In genomic region chr5:173872887-173873286, GRCh38 we compare ENCODE assay signal across 20 cellular contexts. TPM values are rescaled to one million over a fixed set of nuclear protein-coding genes. Genes with fewer than 3 reads are reported as not detected.
DNase-seq lines count a peak whose midpoint lies in the region; ATAC-seq, FAIRE-seq and TF ChIP-seq lines count a peak whose summit lies in the region.
"Had no signal": no experiment of that assay in that cellular context is flagged by ENCODE, and none has a peak within 500 bp of the region (broad histone marks: within the 10 kb centered on the region; RNA-seq: fewer than 3 reads in every experiment).

No MANE protein-coding gene starts in this region.

- DNase-seq in HL-60 (ENCODE audit: low read depth in 1 of 2, low spot score in 1 of 2) (peak in 1 of 2 experiments; percentile 43), endothelial cell of umbilical vein (ENCODE audit: low read depth, low spot score) (no peak), left lung (peak in 1 of 2 donors; percentile 65), AG08396 (ENCODE audit: low spot score) (no peak), RWPE1 (ENCODE audit: low spot score) (no peak), Ammon's horn (ENCODE audit: low spot score) (no peak)
- DNase-seq in activated CD8-positive, alpha-beta T cell treated with anti-CD3 and anti-CD28 coated beads for 36 hours: no peak
- DNase-seq: ACHN; activated CD4-positive, alpha-beta T cell treated with anti-CD3 and anti-CD28 coated beads, Interleukin-2, amount 10 ng/mL, durations not matched to agents 7 days and 5 days; activated CD8-positive, alpha-beta memory T cell treated with anti-CD3 and anti-CD28 coated beads, Interleukin-2, amount 50 U/mL, for 48 hours; activated naive CD8-positive, alpha-beta T cell treated with anti-CD3 and anti-CD28 coated beads, Interleukin-2, amount 50 U/mL, for 24 hours; brain microvascular endothelial cell; colonic mucosa; EL; Kasumi-1; NCI-H1694 treated with DMSO at 0.1 percent for 48 hours; T-cell had no signal

- no peaks in the 10 kb centered on the region for H3K36me3 Mint-ChIP-seq in activated CD8-positive, alpha-beta T cell treated with anti-CD3 and anti-CD28 coated beads for 36 hours (ENCODE audit: low read depth)
- H3K36me3 Mint-ChIP-seq: T-cell had no signal

- H2AFZ ChIP-seq in endothelial cell of umbilical vein (ENCODE audit: low read depth, low read length): peak overlapping the region; percentile 13

- no peaks in the 10 kb centered on the region for H3K27me3 Mint-ChIP-seq in activated CD8-positive, alpha-beta T cell treated with anti-CD3 and anti-CD28 coated beads for 36 hours
- H3K27me3 Mint-ChIP-seq: activated CD4-positive, alpha-beta T cell treated with anti-CD3 and anti-CD28 coated beads, Interleukin-2, amount 10 ng/mL, durations not matched to agents 7 days and 5 days; activated naive CD8-positive, alpha-beta T cell treated with anti-CD3 and anti-CD28 coated beads, Interleukin-2, amount 50 U/mL, for 24 hours had no signal

- H3K4me1 ChIP-seq in endothelial cell of umbilical vein (ENCODE audit: control insufficient read depth, extremely low read depth, insufficient read depth, low read length) (no peaks in the 10 kb centered on the region), left lung (peaks cover 0 to 31% of the 10 kb centered on the region in 2 donors), subcutaneous abdominal adipose tissue (ENCODE audit: control insufficient read depth in 5 of 5, insufficient read depth in 5 of 5, low read length in 5 of 5) (peaks cover 0 to 18% (median 9%) of the 10 kb centered on the region in 5 donors)
- H3K4me1 ChIP-seq: colonic mucosa had no signal

- FAIRE-seq in endothelial cell of umbilical vein (lab: Jason Lieb, UNC): no peak

- no peaks in the 10 kb centered on the region for H3K79me2 ChIP-seq in endothelial cell of umbilical vein (ENCODE audit: control insufficient read depth, insufficient read depth, low read length)

- no peaks in the 10 kb centered on the region for H3K4me1 Mint-ChIP-seq in activated CD8-positive, alpha-beta T cell treated with anti-CD3 and anti-CD28 coated beads for 36 hours (ENCODE audit: low read depth)
- H3K4me1 Mint-ChIP-seq: activated CD4-positive, alpha-beta T cell treated with anti-CD3 and anti-CD28 coated beads, Interleukin-2, amount 10 ng/mL, durations not matched to agents 7 days and 5 days; activated naive CD8-positive, alpha-beta T cell treated with anti-CD3 and anti-CD28 coated beads, Interleukin-2, amount 50 U/mL, for 24 hours; T-cell had no signal

- H3K27ac Mint-ChIP-seq in activated CD8-positive, alpha-beta T cell treated with anti-CD3 and anti-CD28 coated beads for 36 hours: no peak overlapping the region
- H3K27ac Mint-ChIP-seq: activated CD4-positive, alpha-beta T cell treated with anti-CD3 and anti-CD28 coated beads, Interleukin-2, amount 10 ng/mL, durations not matched to agents 7 days and 5 days; activated naive CD8-positive, alpha-beta T cell treated with anti-CD3 and anti-CD28 coated beads, Interleukin-2, amount 50 U/mL, for 24 hours; T-cell had no signal

- CTCF ChIA-PET in endothelial cell of umbilical vein (lab: Charles Lee): interaction anchor here (1.1 to 2.1 kb wide), 3 partner anchors 13 to 86 kb away, joined by 3 to 6 read pairs (median 3); no protein-coding TSS in a partner anchor
- CTCF ChIA-PET in RWPE1 (lab: Yijun Ruan, JAX): interaction anchor here (0.5 to 0.8 kb wide), 2 partner anchors 23 to 69 kb away, joined by 3 to 4 read pairs; no protein-coding TSS in a partner anchor
- CTCF ChIA-PET in activated CD8-positive, alpha-beta T cell treated with anti-CD3 and anti-CD28 coated beads for 36 hours (lab: Charles Lee): interaction anchor here (0.7 kb wide), 1 partner anchor 52 kb away, joined by 3 read pairs; no protein-coding TSS in a partner anchor

- no peaks in the 10 kb centered on the region for H4K20me1 ChIP-seq in endothelial cell of umbilical vein (replicated peaks; ENCODE audit: control insufficient read depth, extremely low read depth, insufficient read depth, low read length)

- H3K9me3 ChIP-seq in endothelial cell of umbilical vein (replicated peaks; ENCODE audit: control insufficient read depth, insufficient read depth, low read length) (no peaks in the 10 kb centered on the region), left lung (no peaks in the 10 kb centered on the region), subcutaneous abdominal adipose tissue (ENCODE audit: control insufficient read depth in 5 of 5, low read length in 5 of 5) (no peaks in the 10 kb centered on the region)
- H3K9me3 ChIP-seq: colonic mucosa had no signal

- intact Hi-C loops in endothelial cell of umbilical vein (cut with micrococcal nuclease) (no loop called here), left lung (cut with DNase I) (no loop called here)
- intact Hi-C loops in activated CD8-positive, alpha-beta T cell treated with anti-CD3 and anti-CD28 coated beads for 36 hours (cut with micrococcal nuclease): no loop called here

- no peak for TF ChIP-seq POLR2A in endothelial cell of umbilical vein (IDR thresholded peaks at IDR 0.05; ENCODE audit: low read depth, low read length)

- no peaks in the 10 kb centered on the region for H3K36me3 ChIP-seq in endothelial cell of umbilical vein (ENCODE audit: control insufficient read depth in 2 of 2, extremely low read depth in 1 of 2, insufficient read depth in 2 of 2, low read length in 2 of 2)
- no peaks in the 10 kb centered on the region for H3K36me3 ChIP-seq in left lung
- no peaks in the 10 kb centered on the region for H3K36me3 ChIP-seq in subcutaneous abdominal adipose tissue (ENCODE audit: control insufficient read depth in 5 of 5, insufficient read depth in 5 of 5, low read length in 5 of 5)
- H3K36me3 ChIP-seq: brain microvascular endothelial cell, colonic mucosa had no signal

- POLR2A ChIA-PET in endothelial cell of umbilical vein (lab: Charles Lee) (no interaction called here), RWPE1 (lab: Yijun Ruan, JAX; ENCODE audit: low non-redundant PET) (no interaction called here)
- POLR2A ChIA-PET in activated CD8-positive, alpha-beta T cell treated with anti-CD3 and anti-CD28 coated beads for 36 hours (lab: Charles Lee): no interaction called here

- no peak overlapping the region for H3K4me3 Mint-ChIP-seq in activated CD8-positive, alpha-beta T cell treated with anti-CD3 and anti-CD28 coated beads for 36 hours
- H3K4me3 Mint-ChIP-seq: activated CD4-positive, alpha-beta T cell treated with anti-CD3 and anti-CD28 coated beads, Interleukin-2, amount 10 ng/mL, durations not matched to agents 7 days and 5 days; activated naive CD8-positive, alpha-beta T cell treated with anti-CD3 and anti-CD28 coated beads, Interleukin-2, amount 50 U/mL, for 24 hours; T-cell had no signal

- ATAC-seq in left lung: peak; percentile 59
- no peak for ATAC-seq in activated CD8-positive, alpha-beta T cell treated with anti-CD3 and anti-CD28 coated beads for 36 hours
- ATAC-seq: activated naive CD8-positive, alpha-beta T cell treated with anti-CD3 and anti-CD28 coated beads, Interleukin-2, amount 50 U/mL, for 24 hours; PC-3; T-cell had no signal

- no TSS peak for BruUV-seq in endothelial cell of umbilical vein (replicated peaks; lab: Mats Ljungman, UMichigan)

- TF ChIP-seq CTCF in HL-60 (IDR thresholded peaks at IDR 0.05; ENCODE audit: insufficient read depth, low read length) (no peak), endothelial cell of umbilical vein (IDR thresholded peaks at IDR 0.05; ENCODE audit: extremely low read depth in 1 of 2, insufficient read depth in 1 of 2, low read depth in 1 of 2, low read length in 2 of 2) (no peak), left lung (IDR thresholded peaks at IDR 0.05) (no peak), RWPE1 (conservative IDR thresholded peaks at IDR 0.05; ENCODE audit: low read depth) (no peak)
- TF ChIP-seq CTCF in activated CD8-positive, alpha-beta T cell treated with anti-CD3 and anti-CD28 coated beads for 36 hours (IDR thresholded peaks at IDR 0.05): no peak

- H3K9ac ChIP-seq in endothelial cell of umbilical vein (replicated peaks; ENCODE audit: extremely low read depth, insufficient read depth, low read length) (no peak overlapping the region), subcutaneous abdominal adipose tissue (ENCODE audit: low read length in 5 of 5) (peak overlapping the region in 1 of 5 donors; percentile 10)

- peak overlapping the region; percentile 62 for H3K27ac ChIP-seq in HL-60 (replicated peaks)
- no peak overlapping the region for H3K27ac ChIP-seq in endothelial cell of umbilical vein (ENCODE audit: insufficient read depth, low read depth, low read length)
- H3K27ac ChIP-seq in left lung: peak overlapping the region; percentile 50 to 81
- H3K27ac ChIP-seq in subcutaneous abdominal adipose tissue (ENCODE audit: low read depth, low read length): peak overlapping the region; percentile 50
- no peak overlapping the region for H3K27ac ChIP-seq in RWPE1
- H3K27ac ChIP-seq: brain microvascular endothelial cell, colonic mucosa had no signal

- dilution Hi-C loops in endothelial cell of umbilical vein (cut with MboI; ENCODE audit: extremely low pct_ligation_motif_present, low sequenced_read_pairs): no loop called here

- H3K4me3 ChIP-seq in HL-60 (replicated peaks; ENCODE audit: insufficient read depth, low read length) (no peak overlapping the region), endothelial cell of umbilical vein (replicated peaks in 1 of 3; ENCODE audit: insufficient read depth in 1 of 3, low read depth in 1 of 3, low read length in 3 of 3) (no peak overlapping the region), left lung (no peak overlapping the region), subcutaneous abdominal adipose tissue (ENCODE audit: low read depth in 1 of 5, low read length in 5 of 5) (no peak overlapping the region)
- H3K4me3 ChIP-seq: colonic mucosa, lung had no signal

- no peaks in the 10 kb centered on the region for H3K9me3 Mint-ChIP-seq in activated CD8-positive, alpha-beta T cell treated with anti-CD3 and anti-CD28 coated beads for 36 hours
- H3K9me3 Mint-ChIP-seq: activated CD4-positive, alpha-beta T cell treated with anti-CD3 and anti-CD28 coated beads, Interleukin-2, amount 10 ng/mL, durations not matched to agents 7 days and 5 days; activated naive CD8-positive, alpha-beta T cell treated with anti-CD3 and anti-CD28 coated beads, Interleukin-2, amount 50 U/mL, for 24 hours; T-cell had no signal

- H3K4me2 ChIP-seq in endothelial cell of umbilical vein (ENCODE audit: insufficient read depth, low read length): no peak overlapping the region

- H3K9me1 ChIP-seq in endothelial cell of umbilical vein (replicated peaks; ENCODE audit: control insufficient read depth, extremely low read depth, insufficient read depth, low read length): no peaks in the 10 kb centered on the region

- H3K27me3 ChIP-seq in HL-60 (ENCODE audit: insufficient read depth, poor library complexity, severe bottlenecking) (no peaks in the 10 kb centered on the region), endothelial cell of umbilical vein (ENCODE audit: control insufficient read depth in 2 of 2, insufficient read depth in 2 of 2, low read length in 2 of 2) (no peaks in the 10 kb centered on the region), left lung (no peaks in the 10 kb centered on the region), subcutaneous abdominal adipose tissue (ENCODE audit: control insufficient read depth in 5 of 5, insufficient read depth in 4 of 5, low read length in 5 of 5) (no peaks in the 10 kb centered on the region)
- H3K27me3 ChIP-seq: brain microvascular endothelial cell, colonic mucosa had no signal

RNA-seq across cellular contexts. Expression of gene CPEB4, which starts 15.3 kb away (rescaled TPM):
- 16.4 and 18.1 TPM in 2 replicates for total RNA-seq in endothelial cell of umbilical vein
- polyA plus RNA-seq in endothelial cell of umbilical vein: 9.3 and 11.3 TPM in 2 replicates
- polyA plus RNA-seq in endothelial cell of umbilical vein (2011; cell fraction: cytosol; rRNA removed): 8.6 and 9.1 TPM in 2 replicates
- 29.6 and 34.4 TPM in 2 replicates for polyA plus RNA-seq in endothelial cell of umbilical vein (2011; cell fraction: nucleus; rRNA removed)
- polyA plus RNA-seq in endothelial cell of umbilical vein (2012): 9.3 and 12.7 TPM in 2 replicates
- polyA minus RNA-seq in endothelial cell of umbilical vein: 60.1 and 64.9 TPM in 2 replicates
- 55.8 TPM for polyA minus RNA-seq in endothelial cell of umbilical vein (2011; cell fraction: cytosol; rRNA and poly(A)+ RNA removed)
- 87.8 and 98.1 TPM in 2 replicates for polyA minus RNA-seq in endothelial cell of umbilical vein (2011; cell fraction: nucleus; rRNA and poly(A)+ RNA removed)
- 10 to 100 TPM; 52.5 to 59.6 TPM for total RNA-seq in left lung
- 1 to 10 TPM; 8.8 to 9.0 TPM for total RNA-seq in activated CD8-positive, alpha-beta T cell treated with anti-CD3 and anti-CD28 coated beads for 36 hours

Comparison
In these comparisons a context has a peak if more than half of its experiments do, and no peak if none do; other contexts are left out.
1. H3K27ac ChIP-seq: peak in HL-60 (single experiment), left lung (2 of 2) and subcutaneous abdominal adipose tissue (single experiment); none in endothelial cell of umbilical vein (single experiment) and RWPE1 (single experiment).